In genomic region chr1:224012162-224012561, GRCh38 we compare ENCODE assay signal across 2 cellular contexts.
TF ChIP-seq lines count a peak whose summit lies in the region.

No MANE protein-coding gene starts in this region.

TF ChIP-seq in HEK293T, 16 proteins besides CTCF, POLR2A, EP300 and RAD21:
- TF ChIP-seq TARDBP (IDR thresholded peaks at IDR 0.05) = peak; percentile 96

TF ChIP-seq in GM12878, 131 proteins besides CTCF, POLR2A, EP300 and RAD21:
- peak; percentile 6; the same call in 1 of the 2 replicates for TF ChIP-seq EED (IDR thresholded peaks at IDR 0.05; ENCODE audit: low read depth)
